In genomic region chr14:88327497-88327896, GRCh38 we compare ENCODE assay signal across 19 cellular contexts. TPM values are rescaled to one million over a fixed set of nuclear protein-coding genes. Genes with fewer than 3 reads are reported as not detected.
"Had no signal": no experiment of that assay in that cellular context is flagged by ENCODE, and none has a peak within 500 bp of the region (broad histone marks: within the 10 kb centered on the region; RNA-seq: fewer than 3 reads in every experiment).

No MANE protein-coding gene starts in this region.

- H3K27ac Mint-ChIP-seq: activated naive CD4-positive, alpha-beta T cell treated with anti-CD3 and anti-CD28 coated beads, Interleukin-2, amount 50 U/mL, for 24 hours; natural killer cell treated with Interleukin-12 subunit alpha and Interleukin-12 subunit beta and Interleukin-15 and Interleukin-18, amount 100 ng/mL, for 72 hours had no signal

- H3K4me1 Mint-ChIP-seq: central memory CD8-positive, alpha-beta T cell had no signal

- H3K4me3 Mint-ChIP-seq: activated naive CD4-positive, alpha-beta T cell treated with anti-CD3 and anti-CD28 coated beads, Interleukin-2, amount 50 U/mL, for 24 hours; central memory CD8-positive, alpha-beta T cell; natural killer cell treated with Interleukin-12 subunit alpha and Interleukin-12 subunit beta and Interleukin-15 and Interleukin-18, amount 100 ng/mL, for 72 hours had no signal

- H3K36me3 Mint-ChIP-seq: activated naive CD4-positive, alpha-beta T cell treated with anti-CD3 and anti-CD28 coated beads, Interleukin-2, amount 50 U/mL, for 24 hours; natural killer cell treated with Interleukin-12 subunit alpha and Interleukin-12 subunit beta and Interleukin-15 and Interleukin-18, amount 100 ng/mL, for 72 hours had no signal

- DNase-seq: activated CD4-positive, alpha-beta T cell treated with anti-CD3 and anti-CD28 coated beads, Interleukin-2, amount 50 U/mL, for 4 hours; activated CD4-positive, CD25-positive, alpha-beta regulatory T cell treated with anti-CD3 and anti-CD28 coated beads, Interleukin-2, amount 50 U/mL, for 72 hours; activated T-cell treated with anti-CD3 and anti-CD28 coated beads, Interleukin-2, amount 50 U/mL, for 1 hour; body of pancreas; cortex of kidney; effector CD8-positive, alpha-beta T cell; left ventricle myocardium superior; mesenchymal stem cell; stimulated activated CD4-positive, alpha-beta T cell treated with anti-CD3 and anti-CD28 coated beads, Interleukin-12 subunit alpha, Interleukin-12 subunit beta, amount 100 ng/mL, for 4 hours; stimulated activated naive CD4-positive, alpha-beta T cell treated with Interleukin-2 at 50 U/mL for 16 hours; testis had no signal

- H3K9me3 Mint-ChIP-seq: activated naive CD4-positive, alpha-beta T cell treated with anti-CD3 and anti-CD28 coated beads, Interleukin-2, amount 50 U/mL, for 24 hours; central memory CD8-positive, alpha-beta T cell; natural killer cell treated with Interleukin-12 subunit alpha and Interleukin-12 subunit beta and Interleukin-15 and Interleukin-18, amount 100 ng/mL, for 72 hours had no signal

- ATAC-seq: body of pancreas; gastroesophageal sphincter; left ventricle myocardium superior; natural killer cell treated with Interleukin-12 subunit alpha and Interleukin-12 subunit beta and Interleukin-15 and Interleukin-18, amount 100 ng/mL, for 72 hours; sciatic nerve had no signal

RNA-seq across cellular contexts. Expression of gene KCNK10, which starts 4.4 kb away (rescaled TPM):
- total RNA-seq: fibroblast of lung; left ventricle myocardium superior; natural killer cell treated with Interleukin-12 subunit alpha and Interleukin-12 subunit beta and Interleukin-15 and Interleukin-18, amount 100 ng/mL, for 72 hours; osteocyte; sciatic nerve; ureter had no signal
